24 cellular contexts compared by ENCODE assay signal in the genomic region with DNA sequence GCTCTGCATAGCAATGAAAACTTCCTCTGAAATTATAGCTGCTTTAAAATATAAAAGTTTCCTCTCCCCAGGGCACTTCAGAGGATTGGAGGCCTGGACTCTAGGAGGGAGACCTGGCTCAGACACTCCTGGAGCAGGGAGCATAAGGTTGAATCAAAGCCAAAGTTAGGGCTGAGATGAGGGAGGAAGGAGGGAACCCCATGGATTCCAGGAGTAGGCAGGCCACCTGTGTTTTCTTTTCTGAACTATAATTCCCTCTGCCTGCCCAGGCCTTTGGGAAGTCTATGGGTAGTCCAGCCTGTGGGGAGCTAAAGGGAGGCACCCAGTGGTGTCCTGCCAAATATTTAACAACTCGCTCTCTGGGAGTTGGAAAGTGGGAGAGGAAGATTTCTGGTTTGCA.
"Had no signal": no experiment of that assay in that cellular context is flagged by ENCODE, and none has a peak within 500 bp of the region (broad histone marks: within the 10 kb centered on the region; RNA-seq: fewer than 3 reads in every experiment).

No MANE protein-coding gene starts in this region.

- H3K27me3 Mint-ChIP-seq: activated naive CD8-positive, alpha-beta T cell treated with anti-CD3 and anti-CD28 coated beads for 36 hours had no signal

- ATAC-seq: activated CD4-positive, alpha-beta T cell treated with anti-CD3 and anti-CD28 coated beads for 36 hours; activated T-helper 17 cell treated with anti-CD3 and anti-CD28 coated beads, Interleukin-2, amount 50 U/mL, for 72 hours; Panc1 had no signal

- H3K4me1 Mint-ChIP-seq: activated CD4-positive, alpha-beta T cell treated with anti-CD3 and anti-CD28 coated beads for 36 hours; activated naive CD4-positive, alpha-beta T cell treated with anti-CD3 and anti-CD28 coated beads, Interleukin-2, amount 10 ng/mL, durations not matched to agents 7 days and 5 days; activated naive CD8-positive, alpha-beta T cell treated with anti-CD3 and anti-CD28 coated beads for 36 hours; activated T-helper 17 cell treated with anti-CD3 and anti-CD28 coated beads, Interleukin-2, amount 50 U/mL, for 72 hours had no signal

- H3K9me3 Mint-ChIP-seq: activated CD4-positive, alpha-beta memory T cell treated with anti-CD3 and anti-CD28 coated beads, Interleukin-2, amount 10 ng/mL, durations not matched to agents 7 days and 5 days; activated naive CD4-positive, alpha-beta T cell treated with anti-CD3 and anti-CD28 coated beads, Interleukin-2, amount 10 ng/mL, durations not matched to agents 7 days and 5 days; activated naive CD8-positive, alpha-beta T cell treated with anti-CD3 and anti-CD28 coated beads for 36 hours; activated T-helper 17 cell treated with anti-CD3 and anti-CD28 coated beads, Interleukin-2, amount 50 U/mL, for 72 hours had no signal

- H3K4me3 ChIP-seq: SJCRH30 had no signal

- H3K4me3 Mint-ChIP-seq: activated CD4-positive, alpha-beta memory T cell treated with anti-CD3 and anti-CD28 coated beads, Interleukin-2, amount 10 ng/mL, durations not matched to agents 7 days and 5 days; activated CD4-positive, alpha-beta T cell treated with anti-CD3 and anti-CD28 coated beads for 36 hours; activated naive CD4-positive, alpha-beta T cell treated with anti-CD3 and anti-CD28 coated beads, Interleukin-2, amount 10 ng/mL, durations not matched to agents 7 days and 5 days; activated naive CD8-positive, alpha-beta T cell treated with anti-CD3 and anti-CD28 coated beads for 36 hours; activated T-helper 17 cell treated with anti-CD3 and anti-CD28 coated beads, Interleukin-2, amount 50 U/mL, for 72 hours had no signal

- H3K9me2 ChIP-seq: SK-N-SH had no signal

- H3K27ac ChIP-seq: RWPE1, SJCRH30, VCaP had no signal

- DNase-seq: activated CD4-positive, alpha-beta memory T cell treated with anti-CD3 and anti-CD28 coated beads, Interleukin-2, amount 10 ng/mL, durations not matched to agents 7 days and 5 days; activated CD4-positive, alpha-beta T cell treated with anti-CD3 and anti-CD28 coated beads for 36 hours; activated CD4-positive, alpha-beta T cell treated with anti-CD3 and anti-CD28 coated beads, Interleukin-2, amount 50 U/mL, for 1 hour; activated gamma-delta T cell treated with Interleukin-2 at 50 U/mL for 16 hours; activated naive CD4-positive, alpha-beta T cell treated with anti-CD3 and anti-CD28 coated beads, Interleukin-2, amount 10 ng/mL, durations not matched to agents 7 days and 5 days; activated naive CD8-positive, alpha-beta T cell treated with anti-CD3 and anti-CD28 coated beads for 36 hours; activated T-cell treated with anti-CD3 and anti-CD28 coated beads for 4 hours; activated T-cell treated with anti-CD3 and anti-CD28 coated beads, Interleukin-2, amount 50 U/mL, for 48 hours; NCI-H1092; NCI-H1417 treated with DMSO at 0.1 percent for 48 hours; NCI-H1694; NCI-H2029; NCI-H2107; NCI-H226; NCI-H69; OCI-M1; Right ventricle myocardium superior; SK-N-SH; T-helper 1 cell had no signal

- H3K36me3 Mint-ChIP-seq: activated naive CD4-positive, alpha-beta T cell treated with anti-CD3 and anti-CD28 coated beads, Interleukin-2, amount 10 ng/mL, durations not matched to agents 7 days and 5 days; activated naive CD8-positive, alpha-beta T cell treated with anti-CD3 and anti-CD28 coated beads for 36 hours had no signal

- H3K4me2 ChIP-seq: SK-N-SH had no signal

- H3K9me3 ChIP-seq: SJCRH30 had no signal

- H3K36me3 ChIP-seq: SJCRH30 had no signal

- H3K9ac ChIP-seq: SK-N-SH had no signal

- H3K27ac Mint-ChIP-seq: activated CD4-positive, alpha-beta T cell treated with anti-CD3 and anti-CD28 coated beads for 36 hours; activated naive CD4-positive, alpha-beta T cell treated with anti-CD3 and anti-CD28 coated beads, Interleukin-2, amount 10 ng/mL, durations not matched to agents 7 days and 5 days; activated naive CD8-positive, alpha-beta T cell treated with anti-CD3 and anti-CD28 coated beads for 36 hours; activated T-helper 17 cell treated with anti-CD3 and anti-CD28 coated beads, Interleukin-2, amount 50 U/mL, for 72 hours had no signal
